Comparison of ENCODE assay signal across 8 cellular contexts in genomic region chr6:75563032-75563431, GRCh38. TPM values are rescaled to one million over a fixed set of nuclear protein-coding genes. Genes with fewer than 3 reads are reported as not detected.
DNase-seq lines count a peak whose midpoint lies in the region; ATAC-seq, FAIRE-seq and TF ChIP-seq lines count a peak whose summit lies in the region.

No MANE protein-coding gene starts in this region.

- H3K27ac ChIP-seq in HCT116 (ENCODE audit: low read depth, low read length), result no peak overlapping the region
- H3K27ac ChIP-seq in trophoblast cell (ENCODE audit: low read depth, low read length), result no peak overlapping the region

- no peak overlapping the region for H3K4ac ChIP-seq in trophoblast cell (ENCODE audit: low read depth, low read length)

- H3K4me3 ChIP-seq in HCT116 (replicated peaks in 1 of 2; ENCODE audit: low read depth in 1 of 2, low read length in 2 of 2) (no peak overlapping the region), bronchial epithelial cell (ENCODE audit: low read depth, low read length) (no peak overlapping the region), trophoblast cell (ENCODE audit: low read depth, low read length) (no peak overlapping the region)

- intact Hi-C loops in HCT116 (cut with micrococcal nuclease), result no loop called here

- H3K27ac Mint-ChIP-seq in stimulated activated naive CD8-positive, alpha-beta T cell treated with anti-CD3 and anti-CD28 coated beads, Interleukin-15, amount 100 ng/mL, for 72 hours, result no peak overlapping the region

- H3K27me3 Mint-ChIP-seq in stimulated activated naive CD8-positive, alpha-beta T cell treated with anti-CD3 and anti-CD28 coated beads, Interleukin-15, amount 100 ng/mL, for 72 hours, result peaks cover 39% of the 10 kb centered on the region

- no peak for TF ChIP-seq POLR2A in HCT116 (IDR thresholded peaks at IDR 0.05; ENCODE audit: borderline replicate concordance, extremely low read depth, insufficient read depth, insufficient read length)

- H3K79me2 ChIP-seq in HCT116 (ENCODE audit: insufficient read depth, low read length) (no peaks in the 10 kb centered on the region), trophoblast cell (ENCODE audit: control insufficient read depth, insufficient read depth, low read length, poor library complexity) (no peaks in the 10 kb centered on the region)

- H4K12ac ChIP-seq in trophoblast cell (ENCODE audit: low read depth, low read length), result no peak overlapping the region

- H3K4me1 ChIP-seq in HCT116 (ENCODE audit: control insufficient read depth in 1 of 2, insufficient read depth in 2 of 2, low read length in 2 of 2), result no peaks in the 10 kb centered on the region
- H3K4me1 ChIP-seq in trophoblast cell (ENCODE audit: control insufficient read depth in 1 of 2, insufficient read depth in 2 of 2, low read length in 2 of 2), result no peaks in the 10 kb centered on the region

- H3K36me3 ChIP-seq in HCT116 (ENCODE audit: control insufficient read depth in 1 of 2, insufficient read depth in 2 of 2, low read length in 2 of 2) (no peaks in the 10 kb centered on the region), bronchial epithelial cell (ENCODE audit: control insufficient read depth, insufficient read depth, low read length) (no peaks in the 10 kb centered on the region), trophoblast cell (ENCODE audit: control insufficient read depth in 1 of 2, insufficient read depth in 2 of 2, low read length in 2 of 2) (no peaks in the 10 kb centered on the region)

- peak; percentile 75 for ATAC-seq in stimulated activated naive CD8-positive, alpha-beta T cell treated with anti-CD3 and anti-CD28 coated beads, Interleukin-15, amount 100 ng/mL, for 72 hours
- ATAC-seq in stimulated activated naive CD8-positive, alpha-beta T cell treated with anti-CD3 and anti-CD28 coated beads, Interleukin-15, Interleukin-2, amounts not matched to agents 100 U/mL and 50 U/mL, for 24 hours, result no peak
- ATAC-seq in HCT116, result peak; percentile 99

- H4K8ac ChIP-seq in trophoblast cell (ENCODE audit: low read depth, low read length), result no peak overlapping the region

- no TSS peak for BruUV-seq in HCT116 (replicated peaks; lab: Mats Ljungman, UMichigan)

- H4K91ac ChIP-seq in trophoblast cell (ENCODE audit: low read depth, low read length), result no peak overlapping the region

- no peak for DNase-seq in stimulated activated naive CD8-positive, alpha-beta T cell treated with anti-CD3 and anti-CD28 coated beads, Interleukin-15, amount 100 ng/mL, for 72 hours
- DNase-seq in stimulated activated naive CD8-positive, alpha-beta T cell treated with anti-CD3 and anti-CD28 coated beads, Interleukin-15, Interleukin-2, amounts not matched to agents 100 U/mL and 50 U/mL, for 24 hours, result no peak
- DNase-seq in HCT116 (ENCODE audit: low read depth, low spot score) (peak; percentile 48), MV-4-11 (lab: John Stamatoyannopoulos, UW) (peak; percentile 51), bronchial epithelial cell (ENCODE audit: low read depth) (peak; percentile 60), trophoblast cell (peak; percentile 57 to 80), NCI-H774 (lab: John Stamatoyannopoulos, UW) (no peak)
- no peak for DNase-seq in stimulated activated CD4-positive, alpha-beta T cell treated with anti-CD3 and anti-CD28 coated beads, Interleukin-2, amount 100 ng/mL, for 24 hours

- H3K27me3 ChIP-seq in HCT116 (ENCODE audit: insufficient read depth, low read length) (no peaks in the 10 kb centered on the region), bronchial epithelial cell (ENCODE audit: control insufficient read depth, insufficient read depth, low read length) (no peaks in the 10 kb centered on the region), trophoblast cell (ENCODE audit: insufficient read depth, low read length) (no peaks in the 10 kb centered on the region)

- H4K20me1 ChIP-seq in HCT116 (ENCODE audit: insufficient read depth), result no peaks in the 10 kb centered on the region

- H2BK12ac ChIP-seq in trophoblast cell (ENCODE audit: low read length), result no peak overlapping the region

- no peak overlapping the region for H3K18ac ChIP-seq in trophoblast cell (ENCODE audit: low read length)

- CTCF ChIA-PET in HCT116 (lab: Charles Lee), result interaction anchor here (0.6 to 1.0 kb wide), 7 partner anchors 10 to 841 kb away, joined by 3 to 4 read pairs (median 3); no protein-coding TSS in a partner anchor

- peak overlapping the region; percentile 27 for H2AFZ ChIP-seq in HCT116 (ENCODE audit: low read depth, low read length, poor library complexity, severe bottlenecking)
- H2AFZ ChIP-seq in trophoblast cell (ENCODE audit: insufficient read depth, low read length, poor library complexity), result no peak overlapping the region

- TF ChIP-seq CTCF in HCT116 (IDR thresholded peaks at IDR 0.05 in 2 of 3, conservative IDR thresholded peaks at IDR 0.05 in 1 of 3; ENCODE audit: borderline replicate concordance in 1 of 3, insufficient read depth in 1 of 3, low read depth in 2 of 3, low read length in 2 of 3), result peak; percentile 11 to 74 (median 61); a peak in 4 of 6 replicates
- peak; percentile 71 for TF ChIP-seq CTCF in bronchial epithelial cell (IDR thresholded peaks at IDR 0.05; ENCODE audit: insufficient read depth, low read length, severe bottlenecking)

- peaks cover 7 to 9% of the 10 kb centered on the region in 2 experiments; a peak in 2 of 4 replicates for H3K9me3 ChIP-seq in HCT116 (ENCODE audit: control insufficient read depth in 1 of 2, insufficient read depth in 1 of 2, low read depth in 1 of 2, low read length in 2 of 2)
- peaks cover 8% of the 10 kb centered on the region for H3K9me3 ChIP-seq in trophoblast cell (ENCODE audit: insufficient read depth, low read depth, low read length)

- no peaks in the 10 kb centered on the region for H3K9me2 ChIP-seq in HCT116 (ENCODE audit: insufficient read depth)

- no peak overlapping the region for H2AK5ac ChIP-seq in trophoblast cell (ENCODE audit: low read length)

- no peak for FAIRE-seq in bronchial epithelial cell (lab: Jason Lieb, UNC)

- no peak overlapping the region for H3K14ac ChIP-seq in trophoblast cell (ENCODE audit: low read length)

- H3K4me3 Mint-ChIP-seq in stimulated activated naive CD8-positive, alpha-beta T cell treated with anti-CD3 and anti-CD28 coated beads, Interleukin-15, amount 100 ng/mL, for 72 hours, result no peak overlapping the region

- no peak overlapping the region for H3K9ac ChIP-seq in HCT116 (ENCODE audit: low read length)
- no peak overlapping the region for H3K9ac ChIP-seq in trophoblast cell (ENCODE audit: low read length)

- peaks cover 27% of the 10 kb centered on the region in 2 donors for H3K9me3 Mint-ChIP-seq in stimulated activated naive CD8-positive, alpha-beta T cell treated with anti-CD3 and anti-CD28 coated beads, Interleukin-15, amount 100 ng/mL, for 72 hours

- H3K4me2 ChIP-seq in HCT116 (ENCODE audit: low read length) (no peak overlapping the region), trophoblast cell (ENCODE audit: low read length) (no peak overlapping the region)

- no peaks in the 10 kb centered on the region for H3K79me1 ChIP-seq in trophoblast cell (ENCODE audit: low read length)

- H3K4me1 Mint-ChIP-seq in stimulated activated naive CD8-positive, alpha-beta T cell treated with anti-CD3 and anti-CD28 coated beads, Interleukin-15, amount 100 ng/mL, for 72 hours, result no peaks in the 10 kb centered on the region

- RAD21 ChIA-PET in HCT116 (lab: Charles Lee; ENCODE audit: low non-redundant PET in 1 of 2, low total read pairs in 2 of 2, uncharacterized antibody in 2 of 2, unreplicated experiment in 2 of 2), result no interaction called here

- POLR2A ChIA-PET in HCT116 (lab: Charles Lee), result no interaction called here

- no peak overlapping the region for H2BK120ac ChIP-seq in trophoblast cell (ENCODE audit: insufficient read depth, low read length, poor library complexity)

- no CpG with 5 or more reads among the region's 1 CpG for WGBS in trophoblast cell (ENCODE audit: extremely low coverage, insufficient coverage, insufficient read length)

- no peak overlapping the region for H3K23ac ChIP-seq in trophoblast cell (ENCODE audit: low read length)

- peak; percentile 26; the same call in 1 of the 2 replicates for TF ChIP-seq RAD21 in HCT116 (IDR thresholded peaks at IDR 0.05; ENCODE audit: low read depth)

- H2BK5ac ChIP-seq in trophoblast cell (ENCODE audit: low read depth, low read length, poor library complexity), result no peak overlapping the region

TF ChIP-seq in HCT116, 20 proteins besides CTCF, POLR2A, EP300 and RAD21:
- TF ChIP-seq JUND (IDR thresholded peaks at IDR 0.05) (no peak), CBX3 (IDR thresholded peaks at IDR 0.05; ENCODE audit: low read depth) (0 out of 2 replicates have a peak, but pooled peaks have one; percentile 21)

RNA-seq across cellular contexts. Expression of gene SENP6, which starts 38.6 kb away (rescaled TPM):
- total RNA-seq in HCT116 (2021; ENCODE audit: unreplicated experiment) (78.1 TPM), bronchial epithelial cell (47.4 and 49.2 TPM in 2 replicates)
- 16.5 and 17.9 TPM in 2 replicates for polyA plus RNA-seq in HCT116 (2012)
- polyA plus RNA-seq in trophoblast cell (2013), result 50.3 and 51.1 TPM in 2 replicates

Comparison
In these comparisons a context has a peak if more than half of its experiments do, and no peak if none do; other contexts are left out.
1. DNase-seq: peak in HCT116 (single experiment), MV-4-11 (single experiment), bronchial epithelial cell (single experiment) and trophoblast cell (2 of 2); none in stimulated activated naive CD8-positive, alpha-beta T cell treated with anti-CD3 and anti-CD28 coated beads, Interleukin-15, amount 100 ng/mL, for 72 hours (0 of 2), stimulated activated naive CD8-positive, alpha-beta T cell treated with anti-CD3 and anti-CD28 coated beads, Interleukin-15, Interleukin-2, amounts not matched to agents 100 U/mL and 50 U/mL, for 24 hours (single experiment), NCI-H774 (single experiment) and stimulated activated CD4-positive, alpha-beta T cell treated with anti-CD3 and anti-CD28 coated beads, Interleukin-2, amount 100 ng/mL, for 24 hours (0 of 2).